In the genomic region with DNA sequence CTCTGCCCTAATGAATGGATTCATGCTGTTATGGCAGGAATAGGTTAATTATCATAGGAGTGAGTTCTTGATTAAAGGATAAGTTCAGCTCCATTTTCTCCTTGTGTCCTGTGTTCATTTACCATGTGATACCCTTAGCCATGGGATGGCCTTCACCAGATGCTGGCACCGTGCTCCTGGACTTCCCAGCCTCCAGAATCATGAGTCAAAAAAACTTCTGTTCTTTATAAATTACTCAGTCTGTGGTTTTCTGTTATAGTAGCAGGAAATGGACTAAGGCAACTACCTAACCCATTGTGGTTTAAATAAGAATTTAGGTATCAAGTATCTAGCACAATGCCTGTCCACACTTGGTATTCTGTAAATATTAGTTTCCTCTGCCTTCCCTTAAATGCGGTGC, we compare ENCODE assay signal across 18 cellular contexts.
"Had no signal": no experiment of that assay in that cellular context is flagged by ENCODE, and none has a peak within 500 bp of the region (broad histone marks: within the 10 kb centered on the region; RNA-seq: fewer than 3 reads in every experiment).

No MANE protein-coding gene starts in this region.

- H3K4me1 ChIP-seq: body of pancreas, esophagus muscularis mucosa, left ventricle myocardium inferior, testis, transverse colon had no signal

- H3K36me3 ChIP-seq: esophagus muscularis mucosa, left ventricle myocardium inferior, transverse colon had no signal

- H3K9me3 ChIP-seq: body of pancreas, esophagus muscularis mucosa, testis, transverse colon had no signal

- DNase-seq: activated CD4-positive, alpha-beta T cell treated with anti-CD3 and anti-CD28 coated beads for 1 hour; activated naive CD4-positive, alpha-beta T cell; activated T-cell treated with anti-CD3 and anti-CD28 coated beads for 4 hours; activated T-cell treated with anti-CD3 and anti-CD28 coated beads, Interleukin-2, amount 50 U/mL, for 72 hours; body of pancreas; cortex of kidney; effector memory CD8-positive, alpha-beta T cell; left ventricle myocardium inferior; posterior cingulate gyrus; right cardiac atrium; stimulated activated CD4-positive, alpha-beta T cell treated with anti-CD3 and anti-CD28 coated beads, Interleukin-2, amount 100 ng/mL, for 48 hours; stimulated activated naive CD8-positive, alpha-beta T cell treated with anti-CD3 and anti-CD28 coated beads, Interleukin-15, Interleukin-2, amounts not matched to agents 100 U/mL and 50 U/mL, for 24 hours; T-helper 2 cell; testis; transverse colon had no signal

- H3K4me3 ChIP-seq: body of pancreas, esophagus muscularis mucosa, left ventricle myocardium inferior, testis, transverse colon had no signal

- H3K27me3 ChIP-seq: body of pancreas, esophagus muscularis mucosa, testis, transverse colon had no signal

- ATAC-seq: activated naive CD4-positive, alpha-beta T cell treated with anti-CD3 and anti-CD28 coated beads, Interleukin-2, amount 50 U/mL, for 72 hours; activated T-cell treated with anti-CD3 and anti-CD28 coated beads, Interleukin-2, amount 50 U/mL, for 72 hours; body of pancreas; effector memory CD8-positive, alpha-beta T cell; right cardiac atrium; stimulated activated naive CD8-positive, alpha-beta T cell treated with anti-CD3 and anti-CD28 coated beads, Interleukin-15, Interleukin-2, amounts not matched to agents 100 U/mL and 50 U/mL, for 24 hours; WTC11 had no signal

- H3K27ac ChIP-seq: body of pancreas, esophagus muscularis mucosa, left ventricle myocardium inferior, testis, transverse colon had no signal
